8 cellular contexts compared by ENCODE assay signal in genomic region chr2:55133467-55134315, GRCh38.
DNase-seq lines count a peak whose midpoint lies in the region; ATAC-seq and TF ChIP-seq lines count a peak whose summit lies in the region.

No MANE protein-coding gene starts in this region.

- POLR2A ChIA-PET in CD8-positive, alpha-beta memory T cell (lab: Charles Lee) = interaction anchor here (0.9 to 2.0 kb wide), 2 partner anchors 83 to 99 kb away, joined by 3 to 7 read pairs; partner anchors contain the start of genes RPS27A and RTN4

- H3K27me3 Mint-ChIP-seq in CD8-positive, alpha-beta memory T cell = no peaks in the 10 kb centered on the region
- H3K27me3 Mint-ChIP-seq in IgD-negative memory B cell = peaks cover 1% of the 10 kb centered on the region
- no peaks in the 10 kb centered on the region for H3K27me3 Mint-ChIP-seq in activated T-cell treated with anti-CD3 and anti-CD28 coated beads, Interleukin-2, amount 50 U/mL, for 24 hours

- H3K4me1 ChIP-seq in CD8-positive, alpha-beta memory T cell (ENCODE audit: insufficient read depth, low read length) = peaks cover 32% of the 10 kb centered on the region
- H3K4me1 ChIP-seq in neuron (ENCODE audit: insufficient read depth, low read length) = peaks cover 45% of the 10 kb centered on the region
- H3K4me1 ChIP-seq in tibial nerve = peaks cover 0 to 27% (median 4%) of the 10 kb centered on the region in 4 donors

- peak; percentile 20 to 75 (median 70) for DNase-seq in CD8-positive, alpha-beta memory T cell
- DNase-seq in activated T-cell treated with anti-CD3 and anti-CD28 coated beads, Interleukin-2, amount 50 U/mL, for 24 hours = peak; percentile 50
- DNase-seq in fibroblast of the aortic adventitia (ENCODE audit: low read depth) (peak; percentile 96), tibial nerve (ENCODE audit: low spot score in 2 of 2) (peak in 1 of 2 donors; percentile 56), NCI-H187 (lab: John Stamatoyannopoulos, UW) (no peak)

- H3K27me3 ChIP-seq in CD8-positive, alpha-beta memory T cell (ENCODE audit: insufficient read depth, low read length, poor library complexity, severe bottlenecking) = no peaks in the 10 kb centered on the region
- no peaks in the 10 kb centered on the region for H3K27me3 ChIP-seq in neuron (ENCODE audit: insufficient read depth, low read length)
- no peaks in the 10 kb centered on the region for H3K27me3 ChIP-seq in tibial nerve

- TF ChIP-seq POLR2A in tibial nerve (IDR thresholded peaks at IDR 0.05) = peak in 1 of 2 donors; percentile 45

- H3K4me3 ChIP-seq in CD8-positive, alpha-beta memory T cell (ENCODE audit: low read length) = peak overlapping the region; percentile 60
- H3K4me3 ChIP-seq in fibroblast of the aortic adventitia (ENCODE audit: low read depth, low read length) = peak overlapping the region; percentile 53
- H3K4me3 ChIP-seq in neuron (ENCODE audit: low read length) = peak overlapping the region; percentile 28
- peak overlapping the region; percentile 22 to 50 (median 33) for H3K4me3 ChIP-seq in tibial nerve

- CTCF ChIA-PET in CD8-positive, alpha-beta memory T cell (lab: Charles Lee) = interaction anchor here (1.2 to 1.6 kb wide), 2 partner anchors 83 to 90 kb away, joined by 3 to 10 read pairs; partner anchors contain the start of gene RTN4

- 18 to 19% methylated on average over 10 of the region's 10 CpGs for WGBS in tibial nerve, 2 donors

- peak; percentile 87 for ATAC-seq in GM21390 (IDR thresholded peaks at IDR 0.05; ENCODE audit: unreplicated experiment)

- peaks cover 27 to 31% (median 30%) of the 10 kb centered on the region in 3 donors for H3K4me1 Mint-ChIP-seq in CD8-positive, alpha-beta memory T cell
- peaks cover 25 to 42% (median 31%) of the 10 kb centered on the region in 3 donors for H3K4me1 Mint-ChIP-seq in IgD-negative memory B cell
- peaks cover 29% of the 10 kb centered on the region for H3K4me1 Mint-ChIP-seq in activated T-cell treated with anti-CD3 and anti-CD28 coated beads, Interleukin-2, amount 50 U/mL, for 24 hours (ENCODE audit: low read depth)

- H3K27ac Mint-ChIP-seq in CD8-positive, alpha-beta memory T cell = peak overlapping the region; percentile 85 to 98 (median 96)
- H3K27ac Mint-ChIP-seq in IgD-negative memory B cell = peak overlapping the region; percentile 98 to 100 (median 99)
- peak overlapping the region; percentile 96 for H3K27ac Mint-ChIP-seq in activated T-cell treated with anti-CD3 and anti-CD28 coated beads, Interleukin-2, amount 50 U/mL, for 24 hours

- no peaks in the 10 kb centered on the region for H3K9me3 ChIP-seq in CD8-positive, alpha-beta memory T cell (ENCODE audit: low read length)
- H3K9me3 ChIP-seq in neuron (ENCODE audit: low read length) (no peaks in the 10 kb centered on the region), tibial nerve (no peaks in the 10 kb centered on the region)

- H3K9me3 Mint-ChIP-seq in CD8-positive, alpha-beta memory T cell = no peaks in the 10 kb centered on the region
- no peaks in the 10 kb centered on the region for H3K9me3 Mint-ChIP-seq in IgD-negative memory B cell
- H3K9me3 Mint-ChIP-seq in activated T-cell treated with anti-CD3 and anti-CD28 coated beads, Interleukin-2, amount 50 U/mL, for 24 hours = no peaks in the 10 kb centered on the region

- H3K36me3 Mint-ChIP-seq in CD8-positive, alpha-beta memory T cell = no peaks in the 10 kb centered on the region
- H3K36me3 Mint-ChIP-seq in IgD-negative memory B cell = no peaks in the 10 kb centered on the region
- H3K36me3 Mint-ChIP-seq in activated T-cell treated with anti-CD3 and anti-CD28 coated beads, Interleukin-2, amount 50 U/mL, for 24 hours (ENCODE audit: low read depth) = no peaks in the 10 kb centered on the region

- H3K27ac ChIP-seq in CD8-positive, alpha-beta memory T cell (ENCODE audit: low read depth, low read length) = peak overlapping the region; percentile 71
- H3K27ac ChIP-seq in tibial nerve = peak overlapping the region; percentile 69 to 90 (median 80)

- TF ChIP-seq CTCF in fibroblast of the aortic adventitia (IDR thresholded peaks at IDR 0.05; ENCODE audit: insufficient read depth, low read length) = no peak
- TF ChIP-seq CTCF in tibial nerve (IDR thresholded peaks at IDR 0.05) = no peak

- peak overlapping the region; percentile 75 to 96 (median 90) for H3K4me3 Mint-ChIP-seq in CD8-positive, alpha-beta memory T cell
- peak overlapping the region; percentile 83 to 96 (median 96) for H3K4me3 Mint-ChIP-seq in IgD-negative memory B cell
- H3K4me3 Mint-ChIP-seq in activated T-cell treated with anti-CD3 and anti-CD28 coated beads, Interleukin-2, amount 50 U/mL, for 24 hours = peak overlapping the region; percentile 72

- no peaks in the 10 kb centered on the region for H3K36me3 ChIP-seq in CD8-positive, alpha-beta memory T cell (ENCODE audit: insufficient read depth, low read length)
- H3K36me3 ChIP-seq in neuron (ENCODE audit: insufficient read depth, low read length) (no peaks in the 10 kb centered on the region), tibial nerve (no peaks in the 10 kb centered on the region)

- H2AFZ ChIP-seq in neuron (ENCODE audit: low read depth, low read length) = no peak overlapping the region

- TF ChIP-seq EP300 in tibial nerve (IDR thresholded peaks at IDR 0.05) = peak; percentile 41 to 78

Comparison
In these comparisons a context has a peak if more than half of its experiments do, and no peak if none do; other contexts are left out.
1. DNase-seq: peak in CD8-positive, alpha-beta memory T cell (5 of 5), activated T-cell treated with anti-CD3 and anti-CD28 coated beads, Interleukin-2, amount 50 U/mL, for 24 hours (single experiment) and fibroblast of the aortic adventitia (single experiment); none in NCI-H187 (0 of 2).
2. Peak in every context shown above with its lines, with median percentiles within 50 percentile points of each other: H3K4me3 ChIP-seq, H3K27ac Mint-ChIP-seq and H3K4me3 Mint-ChIP-seq.